In genomic region chr2:46723346-46723745, GRCh38 we compare ENCODE assay signal across 14 cellular contexts.
"Had no signal": no experiment of that assay in that cellular context is flagged by ENCODE, and none has a peak within 500 bp of the region (broad histone marks: within the 10 kb centered on the region; RNA-seq: fewer than 3 reads in every experiment).

No MANE protein-coding gene starts in this region.

- H3K27ac ChIP-seq: ovary had no signal

- H3K9me3 ChIP-seq: ovary had no signal

- H3K4me3 Mint-ChIP-seq: activated B cell treated with CpG ODN at 0.5 μM for 24 hours; activated CD4-positive, alpha-beta T cell treated with anti-CD3 and anti-CD28 coated beads, Interleukin-2, amount 10 ng/mL, durations not matched to agents 7 days and 5 days; activated naive CD4-positive, alpha-beta T cell treated with anti-CD3 and anti-CD28 coated beads for 36 hours; neural crest cell had no signal

- H3K27ac Mint-ChIP-seq: activated B cell treated with CpG ODN at 0.5 μM for 24 hours; activated CD4-positive, alpha-beta T cell treated with anti-CD3 and anti-CD28 coated beads, Interleukin-2, amount 10 ng/mL, durations not matched to agents 7 days and 5 days; activated naive CD4-positive, alpha-beta T cell treated with anti-CD3 and anti-CD28 coated beads for 36 hours had no signal

- H3K27me3 ChIP-seq: ovary had no signal

- H3K27me3 Mint-ChIP-seq: activated B cell treated with CpG ODN at 0.5 μM for 24 hours; activated CD4-positive, alpha-beta T cell treated with anti-CD3 and anti-CD28 coated beads, Interleukin-2, amount 10 ng/mL, durations not matched to agents 7 days and 5 days had no signal

- H3K36me3 ChIP-seq: ovary had no signal

- DNase-seq: activated B cell treated with CpG ODN at 0.5 μM for 24 hours; activated CD4-positive, alpha-beta T cell treated with anti-CD3 and anti-CD28 coated beads, Interleukin-2, amount 10 ng/mL, durations not matched to agents 7 days and 5 days; activated CD8-positive, alpha-beta memory T cell treated with anti-CD3 and anti-CD28 coated beads for 24 hours; activated naive CD4-positive, alpha-beta T cell treated with anti-CD3 and anti-CD28 coated beads for 36 hours; central memory CD4-positive, alpha-beta T cell; cortex of kidney; effector CD8-positive, alpha-beta T cell; foreskin melanocyte; head of caudate nucleus; kidney glomerular epithelial cell; ovary; stimulated activated CD4-positive, alpha-beta T cell treated with anti-CD3 and anti-CD28 coated beads, Interleukin-1b, Interleukin-23, amount 100 ng/mL, for 48 hours; T-helper 2 cell had no signal

- H3K4me3 ChIP-seq: ovary had no signal
